ENCODE assay signal across 1 cellular context in genomic region chr3:47824541-47825473, GRCh38.
TF ChIP-seq lines count a peak whose summit lies in the region.

No MANE protein-coding gene starts in this region.

TF ChIP-seq in WTC11, 78 proteins besides CTCF, POLR2A, EP300 and RAD21 (continued from another document and continues in another):
- TF ChIP-seq, protein P1, sequence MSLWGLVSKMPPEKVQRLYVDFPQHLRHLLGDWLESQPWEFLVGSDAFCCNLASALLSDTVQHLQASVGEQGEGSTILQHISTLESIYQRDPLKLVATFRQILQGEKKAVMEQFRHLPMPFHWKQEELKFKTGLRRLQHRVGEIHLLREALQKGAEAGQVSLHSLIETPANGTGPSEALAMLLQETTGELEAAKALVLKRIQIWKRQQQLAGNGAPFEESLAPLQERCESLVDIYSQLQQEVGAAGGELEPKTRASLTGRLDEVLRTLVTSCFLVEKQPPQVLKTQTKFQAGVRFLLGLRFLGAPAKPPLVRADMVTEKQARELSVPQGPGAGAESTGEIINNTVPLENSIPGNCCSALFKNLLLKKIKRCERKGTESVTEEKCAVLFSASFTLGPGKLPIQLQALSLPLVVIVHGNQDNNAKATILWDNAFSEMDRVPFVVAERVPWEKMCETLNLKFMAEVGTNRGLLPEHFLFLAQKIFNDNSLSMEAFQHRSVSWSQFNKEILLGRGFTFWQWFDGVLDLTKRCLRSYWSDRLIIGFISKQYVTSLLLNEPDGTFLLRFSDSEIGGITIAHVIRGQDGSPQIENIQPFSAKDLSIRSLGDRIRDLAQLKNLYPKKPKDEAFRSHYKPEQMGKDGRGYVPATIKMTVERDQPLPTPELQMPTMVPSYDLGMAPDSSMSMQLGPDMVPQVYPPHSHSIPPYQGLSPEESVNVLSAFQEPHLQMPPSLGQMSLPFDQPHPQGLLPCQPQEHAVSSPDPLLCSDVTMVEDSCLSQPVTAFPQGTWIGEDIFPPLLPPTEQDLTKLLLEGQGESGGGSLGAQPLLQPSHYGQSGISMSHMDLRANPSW (CRISPR knock-in tag; conservative IDR thresholded peaks at IDR 0.05; ENCODE audit: low read depth) = no peak
- TF ChIP-seq SP1 (CRISPR knock-in tag; conservative IDR thresholded peaks at IDR 0.05) = peak; percentile 79
- TF ChIP-seq RORB (CRISPR knock-in tag; IDR thresholded peaks at IDR 0.05) = no peak
- TF ChIP-seq PRRX2 (CRISPR knock-in tag; IDR thresholded peaks at IDR 0.05) = no peak; the same call in 1 of the 2 replicates
- peak; percentile 58; the same call in 1 of the 2 replicates for TF ChIP-seq KAT7 (CRISPR knock-in tag; IDR thresholded peaks at IDR 0.05; ENCODE audit: borderline replicate concordance)
- no peak for TF ChIP-seq E2F4 (CRISPR knock-in tag; IDR thresholded peaks at IDR 0.05; ENCODE audit: borderline replicate concordance, low read depth)
- TF ChIP-seq NR2C2 (CRISPR knock-in tag; IDR thresholded peaks at IDR 0.05) = no peak
- TF ChIP-seq IRF2 (CRISPR knock-in tag; IDR thresholded peaks at IDR 0.05; ENCODE audit: borderline replicate concordance, low read depth) = no peak
- TF ChIP-seq TEAD1 (CRISPR knock-in tag; IDR thresholded peaks at IDR 0.05) = no peak
- peak; percentile 68 for TF ChIP-seq RELA (CRISPR knock-in tag; IDR thresholded peaks at IDR 0.05; ENCODE audit: borderline replicate concordance)
- TF ChIP-seq HMGXB4 (CRISPR knock-in tag; IDR thresholded peaks at IDR 0.05) = peak; percentile 100
- TF ChIP-seq MYBL2 (CRISPR knock-in tag; IDR thresholded peaks at IDR 0.05) = peak; percentile 27; the same call in 1 of the 2 replicates
- peak; percentile 54; the same call in 1 of the 2 replicates for TF ChIP-seq GABPB1 (CRISPR knock-in tag; IDR thresholded peaks at IDR 0.05)
- TF ChIP-seq E2F1 (CRISPR knock-in tag; IDR thresholded peaks at IDR 0.05) = 0 out of 2 replicates have a peak, but pooled peaks have one; percentile 29
- no peak for TF ChIP-seq TEAD4 (CRISPR knock-in tag; IDR thresholded peaks at IDR 0.05)
- 0 out of 2 replicates have a peak, but pooled peaks have one; percentile 9 for TF ChIP-seq PRDM15 (CRISPR knock-in tag; IDR thresholded peaks at IDR 0.05)
- no peak for TF ChIP-seq ATF3 (CRISPR knock-in tag; conservative IDR thresholded peaks at IDR 0.05)
- TF ChIP-seq, protein P2, sequence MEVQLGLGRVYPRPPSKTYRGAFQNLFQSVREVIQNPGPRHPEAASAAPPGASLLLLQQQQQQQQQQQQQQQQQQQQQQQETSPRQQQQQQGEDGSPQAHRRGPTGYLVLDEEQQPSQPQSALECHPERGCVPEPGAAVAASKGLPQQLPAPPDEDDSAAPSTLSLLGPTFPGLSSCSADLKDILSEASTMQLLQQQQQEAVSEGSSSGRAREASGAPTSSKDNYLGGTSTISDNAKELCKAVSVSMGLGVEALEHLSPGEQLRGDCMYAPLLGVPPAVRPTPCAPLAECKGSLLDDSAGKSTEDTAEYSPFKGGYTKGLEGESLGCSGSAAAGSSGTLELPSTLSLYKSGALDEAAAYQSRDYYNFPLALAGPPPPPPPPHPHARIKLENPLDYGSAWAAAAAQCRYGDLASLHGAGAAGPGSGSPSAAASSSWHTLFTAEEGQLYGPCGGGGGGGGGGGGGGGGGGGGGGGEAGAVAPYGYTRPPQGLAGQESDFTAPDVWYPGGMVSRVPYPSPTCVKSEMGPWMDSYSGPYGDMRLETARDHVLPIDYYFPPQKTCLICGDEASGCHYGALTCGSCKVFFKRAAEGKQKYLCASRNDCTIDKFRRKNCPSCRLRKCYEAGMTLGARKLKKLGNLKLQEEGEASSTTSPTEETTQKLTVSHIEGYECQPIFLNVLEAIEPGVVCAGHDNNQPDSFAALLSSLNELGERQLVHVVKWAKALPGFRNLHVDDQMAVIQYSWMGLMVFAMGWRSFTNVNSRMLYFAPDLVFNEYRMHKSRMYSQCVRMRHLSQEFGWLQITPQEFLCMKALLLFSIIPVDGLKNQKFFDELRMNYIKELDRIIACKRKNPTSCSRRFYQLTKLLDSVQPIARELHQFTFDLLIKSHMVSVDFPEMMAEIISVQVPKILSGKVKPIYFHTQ (CRISPR knock-in tag; IDR thresholded peaks at IDR 0.05) = no peak
- TF ChIP-seq NR3C1 (CRISPR knock-in tag; conservative IDR thresholded peaks at IDR 0.05; ENCODE audit: low read depth) = 0 out of 2 replicates have a peak, but pooled peaks have one; percentile 42
- TF ChIP-seq NFE2L1 (CRISPR knock-in tag; IDR thresholded peaks at IDR 0.05) = peak; percentile 38; the same call in 1 of the 2 replicates
- TF ChIP-seq FOXJ3 (CRISPR knock-in tag; IDR thresholded peaks at IDR 0.05; ENCODE audit: borderline replicate concordance) = no peak
- TF ChIP-seq CDX4 (CRISPR knock-in tag; IDR thresholded peaks at IDR 0.05; ENCODE audit: borderline replicate concordance) = no peak
- peak; percentile 90; the same call in 1 of the 2 replicates for TF ChIP-seq CBFB (CRISPR knock-in tag; IDR thresholded peaks at IDR 0.05; ENCODE audit: low read depth)
- TF ChIP-seq JAZF1 (CRISPR knock-in tag; IDR thresholded peaks at IDR 0.05) = no peak
- no peak for TF ChIP-seq ATF2 (CRISPR knock-in tag; IDR thresholded peaks at IDR 0.05; ENCODE audit: borderline replicate concordance, low read depth)
- no peak for TF ChIP-seq OVOL2 (CRISPR knock-in tag; IDR thresholded peaks at IDR 0.05; ENCODE audit: borderline replicate concordance)
- peak; percentile 73; the same call in 1 of the 2 replicates for TF ChIP-seq TCF7 (CRISPR knock-in tag; IDR thresholded peaks at IDR 0.05; ENCODE audit: low read depth)
- TF ChIP-seq, protein P3, sequence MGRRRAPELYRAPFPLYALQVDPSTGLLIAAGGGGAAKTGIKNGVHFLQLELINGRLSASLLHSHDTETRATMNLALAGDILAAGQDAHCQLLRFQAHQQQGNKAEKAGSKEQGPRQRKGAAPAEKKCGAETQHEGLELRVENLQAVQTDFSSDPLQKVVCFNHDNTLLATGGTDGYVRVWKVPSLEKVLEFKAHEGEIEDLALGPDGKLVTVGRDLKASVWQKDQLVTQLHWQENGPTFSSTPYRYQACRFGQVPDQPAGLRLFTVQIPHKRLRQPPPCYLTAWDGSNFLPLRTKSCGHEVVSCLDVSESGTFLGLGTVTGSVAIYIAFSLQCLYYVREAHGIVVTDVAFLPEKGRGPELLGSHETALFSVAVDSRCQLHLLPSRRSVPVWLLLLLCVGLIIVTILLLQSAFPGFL (CRISPR knock-in tag; IDR thresholded peaks at IDR 0.05; ENCODE audit: borderline replicate concordance) = 0 out of 2 replicates have a peak, but pooled peaks have one; percentile 56
- peak; percentile 94 for TF ChIP-seq E2F5 (CRISPR knock-in tag; IDR thresholded peaks at IDR 0.05)
- no peak for TF ChIP-seq USF2 (CRISPR knock-in tag; IDR thresholded peaks at IDR 0.05)
- TF ChIP-seq ZNF317 (CRISPR knock-in tag; IDR thresholded peaks at IDR 0.05; ENCODE audit: borderline replicate concordance, low read depth) = no peak; the same call in 1 of the 2 replicates
- no peak for TF ChIP-seq NR1H2 (CRISPR knock-in tag; IDR thresholded peaks at IDR 0.05)
- peak; percentile 68 for TF ChIP-seq FOXK1 (CRISPR knock-in tag; IDR thresholded peaks at IDR 0.05)
- TF ChIP-seq ETV6 (CRISPR knock-in tag; IDR thresholded peaks at IDR 0.05) = peak; percentile 78; the same call in 1 of the 2 replicates
- TF ChIP-seq GTF2I (CRISPR knock-in tag; conservative IDR thresholded peaks at IDR 0.05) = no peak
- peak; percentile 87 for TF ChIP-seq ZNF138 (CRISPR knock-in tag; conservative IDR thresholded peaks at IDR 0.05)
